ENCODE assay signal across 1 cellular context in the genomic region with DNA sequence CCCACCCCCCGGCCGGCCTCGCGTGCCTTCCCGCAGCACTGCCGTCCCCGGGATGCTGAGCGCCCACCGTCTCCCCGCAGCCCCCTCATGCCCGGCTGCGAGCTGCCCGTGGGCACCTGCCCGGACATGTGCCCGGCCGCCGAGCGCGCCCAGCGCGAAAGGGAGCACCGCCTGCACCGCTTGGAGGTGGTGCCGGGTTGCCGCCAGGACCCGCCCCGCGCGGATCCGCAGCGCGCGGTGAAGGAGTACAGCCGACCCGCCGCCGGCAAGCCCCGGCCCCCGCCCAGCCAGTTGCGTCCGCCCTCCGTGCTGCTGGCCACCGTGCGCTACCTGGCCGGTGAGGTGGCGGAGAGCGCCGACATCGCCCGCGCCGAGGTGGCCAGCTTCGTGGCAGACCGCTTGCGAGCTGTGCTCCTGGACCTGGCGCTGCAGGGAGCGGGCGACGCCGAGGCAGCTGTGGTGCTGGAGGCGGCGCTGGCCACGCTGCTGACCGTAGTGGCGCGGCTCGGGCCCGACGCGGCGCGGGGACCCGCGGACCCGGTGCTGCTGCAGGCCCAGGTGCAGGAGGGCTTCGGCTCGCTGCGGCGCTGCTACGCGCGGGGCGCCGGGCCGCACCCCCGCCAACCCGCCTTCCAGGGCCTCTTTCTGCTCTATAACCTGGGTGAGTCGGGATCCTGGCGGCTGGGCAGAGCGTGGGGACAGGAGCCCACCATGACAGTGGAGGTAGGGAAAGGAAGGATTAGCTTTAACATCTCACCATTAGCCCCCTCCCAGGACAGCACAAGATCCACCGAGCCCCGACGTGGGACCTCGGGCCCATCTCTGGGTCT.
TF ChIP-seq lines count a peak whose summit lies in the region.

A gene (plus strand): TSS at position 5 of the 830 bp plus-strand sequence. CDS start 83 bp downstream, at position 88.

TF ChIP-seq in HEK293, 187 proteins besides CTCF, POLR2A, EP300 and RAD21 (continued from another document and continues in another):
- TF ChIP-seq IKZF3 (tag by site-specific recombination; IDR thresholded peaks at IDR 0.05) (0 out of 2 replicates have a peak, but pooled peaks have one; percentile 23), ZNF670 (tag by site-specific recombination; IDR thresholded peaks at IDR 0.05; ENCODE audit: low read depth) (no peak), ZNF654 (tag by site-specific recombination; IDR thresholded peaks at IDR 0.05; ENCODE audit: low read depth) (no peak), ZNF121 (tag by site-specific recombination; IDR thresholded peaks at IDR 0.05) (no peak), ZNF292 (tag by site-specific recombination; IDR thresholded peaks at IDR 0.05; ENCODE audit: borderline replicate concordance, low read depth) (no peak), ZNF423 (tag by site-specific recombination; IDR thresholded peaks at IDR 0.05) (no peak), ZNF548 (tag by site-specific recombination; IDR thresholded peaks at IDR 0.05) (no peak), ZNF791 (tag by site-specific recombination; IDR thresholded peaks at IDR 0.05) (no peak), ZNF223 (tag by site-specific recombination; IDR thresholded peaks at IDR 0.05) (peak; percentile 92), ZNF10 (tag by site-specific recombination; IDR thresholded peaks at IDR 0.05) (peak; percentile 65; the same call in 1 of the 2 replicates), ZNF621 (tag by site-specific recombination; IDR thresholded peaks at IDR 0.05) (no peak), ZIC2 (tag by site-specific recombination; IDR thresholded peaks at IDR 0.05) (no peak), ZNF132 (tag by site-specific recombination; IDR thresholded peaks at IDR 0.05; ENCODE audit: borderline replicate concordance) (no peak), ZNF768 (tag by site-specific recombination; IDR thresholded peaks at IDR 0.05) (no peak), ZNF274 (IDR thresholded peaks at IDR 0.05; ENCODE audit: low read length) (no peak), ZNF274 (tag by site-specific recombination; IDR thresholded peaks at IDR 0.05; ENCODE audit: borderline replicate concordance) (no peak), ZBTB1 (tag by site-specific recombination; IDR thresholded peaks at IDR 0.05) (no peak), ZBTB8A (tag by site-specific recombination; IDR thresholded peaks at IDR 0.05) (peak; percentile 88), ZNF23 (tag by site-specific recombination; IDR thresholded peaks at IDR 0.05; ENCODE audit: borderline replicate concordance) (no peak), ZNF707 (tag by site-specific recombination; IDR thresholded peaks at IDR 0.05) (no peak), ZNF157 (tag by site-specific recombination; IDR thresholded peaks at IDR 0.05) (no peak), KLF7 (tag by site-specific recombination; IDR thresholded peaks at IDR 0.05; ENCODE audit: borderline replicate concordance) (no peak), EGR2 (tag by site-specific recombination; IDR thresholded peaks at IDR 0.05; ENCODE audit: low read depth) (no peak), ZNF514 (tag by site-specific recombination; IDR thresholded peaks at IDR 0.05) (no peak), ZNF624 (tag by site-specific recombination; IDR thresholded peaks at IDR 0.05) (no peak), ZXDB (tag by site-specific recombination; IDR thresholded peaks at IDR 0.05) (no peak), MZF1 (tag by site-specific recombination; IDR thresholded peaks at IDR 0.05; ENCODE audit: borderline replicate concordance) (no peak), ZNF133 (tag by site-specific recombination; IDR thresholded peaks at IDR 0.05) (no peak), ZNF221 (tag by site-specific recombination; IDR thresholded peaks at IDR 0.05; ENCODE audit: borderline replicate concordance) (no peak)
- TF ChIP-seq, protein P1, sequence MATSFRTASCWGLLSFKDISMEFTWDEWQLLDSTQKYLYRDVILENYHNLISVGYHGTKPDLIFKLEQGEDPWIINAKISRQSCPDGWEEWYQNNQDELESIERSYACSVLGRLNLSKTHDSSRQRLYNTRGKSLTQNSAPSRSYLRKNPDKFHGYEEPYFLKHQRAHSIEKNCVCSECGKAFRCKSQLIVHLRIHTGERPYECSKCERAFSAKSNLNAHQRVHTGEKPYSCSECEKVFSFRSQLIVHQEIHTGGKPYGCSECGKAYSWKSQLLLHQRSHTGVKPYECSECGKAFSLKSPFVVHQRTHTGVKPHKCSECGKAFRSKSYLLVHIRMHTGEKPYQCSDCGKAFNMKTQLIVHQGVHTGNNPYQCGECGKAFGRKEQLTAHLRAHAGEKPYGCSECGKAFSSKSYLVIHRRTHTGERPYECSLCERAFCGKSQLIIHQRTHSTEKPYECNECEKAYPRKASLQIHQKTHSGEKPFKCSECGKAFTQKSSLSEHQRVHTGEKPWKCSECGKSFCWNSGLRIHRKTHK (tag by site-specific recombination; IDR thresholded peaks at IDR 0.05) = no peak
- TF ChIP-seq, protein P2, sequence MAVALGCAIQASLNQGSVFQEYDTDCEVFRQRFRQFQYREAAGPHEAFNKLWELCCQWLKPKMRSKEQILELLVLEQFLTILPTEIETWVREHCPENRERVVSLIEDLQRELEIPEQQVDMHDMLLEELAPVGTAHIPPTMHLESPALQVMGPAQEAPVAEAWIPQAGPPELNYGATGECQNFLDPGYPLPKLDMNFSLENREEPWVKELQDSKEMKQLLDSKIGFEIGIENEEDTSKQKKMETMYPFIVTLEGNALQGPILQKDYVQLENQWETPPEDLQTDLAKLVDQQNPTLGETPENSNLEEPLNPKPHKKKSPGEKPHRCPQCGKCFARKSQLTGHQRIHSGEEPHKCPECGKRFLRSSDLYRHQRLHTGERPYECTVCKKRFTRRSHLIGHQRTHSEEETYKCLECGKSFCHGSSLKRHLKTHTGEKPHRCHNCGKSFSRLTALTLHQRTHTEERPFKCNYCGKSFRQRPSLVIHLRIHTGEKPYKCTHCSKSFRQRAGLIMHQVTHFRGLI (tag by site-specific recombination; IDR thresholded peaks at IDR 0.05) = peak; percentile 79
- TF ChIP-seq, protein P3, sequence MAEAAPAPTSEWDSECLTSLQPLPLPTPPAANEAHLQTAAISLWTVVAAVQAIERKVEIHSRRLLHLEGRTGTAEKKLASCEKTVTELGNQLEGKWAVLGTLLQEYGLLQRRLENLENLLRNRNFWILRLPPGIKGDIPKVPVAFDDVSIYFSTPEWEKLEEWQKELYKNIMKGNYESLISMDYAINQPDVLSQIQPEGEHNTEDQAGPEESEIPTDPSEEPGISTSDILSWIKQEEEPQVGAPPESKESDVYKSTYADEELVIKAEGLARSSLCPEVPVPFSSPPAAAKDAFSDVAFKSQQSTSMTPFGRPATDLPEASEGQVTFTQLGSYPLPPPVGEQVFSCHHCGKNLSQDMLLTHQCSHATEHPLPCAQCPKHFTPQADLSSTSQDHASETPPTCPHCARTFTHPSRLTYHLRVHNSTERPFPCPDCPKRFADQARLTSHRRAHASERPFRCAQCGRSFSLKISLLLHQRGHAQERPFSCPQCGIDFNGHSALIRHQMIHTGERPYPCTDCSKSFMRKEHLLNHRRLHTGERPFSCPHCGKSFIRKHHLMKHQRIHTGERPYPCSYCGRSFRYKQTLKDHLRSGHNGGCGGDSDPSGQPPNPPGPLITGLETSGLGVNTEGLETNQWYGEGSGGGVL (tag by site-specific recombination; IDR thresholded peaks at IDR 0.05) = no peak
- TF ChIP-seq, protein P4, sequence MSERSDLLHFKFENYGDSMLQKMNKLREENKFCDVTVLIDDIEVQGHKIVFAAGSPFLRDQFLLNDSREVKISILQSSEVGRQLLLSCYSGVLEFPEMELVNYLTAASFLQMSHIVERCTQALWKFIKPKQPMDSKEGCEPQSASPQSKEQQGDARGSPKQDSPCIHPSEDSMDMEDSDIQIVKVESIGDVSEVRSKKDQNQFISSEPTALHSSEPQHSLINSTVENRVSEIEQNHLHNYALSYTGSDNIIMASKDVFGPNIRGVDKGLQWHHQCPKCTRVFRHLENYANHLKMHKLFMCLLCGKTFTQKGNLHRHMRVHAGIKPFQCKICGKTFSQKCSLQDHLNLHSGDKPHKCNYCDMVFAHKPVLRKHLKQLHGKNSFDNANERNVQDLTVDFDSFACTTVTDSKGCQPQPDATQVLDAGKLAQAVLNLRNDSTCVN (tag by site-specific recombination; optimal IDR thresholded peaks at IDR 0.05) = peak; percentile 75
- TF ChIP-seq, protein P5, sequence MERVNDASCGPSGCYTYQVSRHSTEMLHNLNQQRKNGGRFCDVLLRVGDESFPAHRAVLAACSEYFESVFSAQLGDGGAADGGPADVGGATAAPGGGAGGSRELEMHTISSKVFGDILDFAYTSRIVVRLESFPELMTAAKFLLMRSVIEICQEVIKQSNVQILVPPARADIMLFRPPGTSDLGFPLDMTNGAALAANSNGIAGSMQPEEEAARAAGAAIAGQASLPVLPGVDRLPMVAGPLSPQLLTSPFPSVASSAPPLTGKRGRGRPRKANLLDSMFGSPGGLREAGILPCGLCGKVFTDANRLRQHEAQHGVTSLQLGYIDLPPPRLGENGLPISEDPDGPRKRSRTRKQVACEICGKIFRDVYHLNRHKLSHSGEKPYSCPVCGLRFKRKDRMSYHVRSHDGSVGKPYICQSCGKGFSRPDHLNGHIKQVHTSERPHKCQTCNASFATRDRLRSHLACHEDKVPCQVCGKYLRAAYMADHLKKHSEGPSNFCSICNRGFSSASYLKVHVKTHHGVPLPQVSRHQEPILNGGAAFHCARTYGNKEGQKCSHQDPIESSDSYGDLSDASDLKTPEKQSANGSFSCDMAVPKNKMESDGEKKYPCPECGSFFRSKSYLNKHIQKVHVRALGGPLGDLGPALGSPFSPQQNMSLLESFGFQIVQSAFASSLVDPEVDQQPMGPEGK (tag by site-specific recombination; IDR thresholded peaks at IDR 0.05) = no peak; the same call in 1 of the 2 replicates
- TF ChIP-seq, protein P6, sequence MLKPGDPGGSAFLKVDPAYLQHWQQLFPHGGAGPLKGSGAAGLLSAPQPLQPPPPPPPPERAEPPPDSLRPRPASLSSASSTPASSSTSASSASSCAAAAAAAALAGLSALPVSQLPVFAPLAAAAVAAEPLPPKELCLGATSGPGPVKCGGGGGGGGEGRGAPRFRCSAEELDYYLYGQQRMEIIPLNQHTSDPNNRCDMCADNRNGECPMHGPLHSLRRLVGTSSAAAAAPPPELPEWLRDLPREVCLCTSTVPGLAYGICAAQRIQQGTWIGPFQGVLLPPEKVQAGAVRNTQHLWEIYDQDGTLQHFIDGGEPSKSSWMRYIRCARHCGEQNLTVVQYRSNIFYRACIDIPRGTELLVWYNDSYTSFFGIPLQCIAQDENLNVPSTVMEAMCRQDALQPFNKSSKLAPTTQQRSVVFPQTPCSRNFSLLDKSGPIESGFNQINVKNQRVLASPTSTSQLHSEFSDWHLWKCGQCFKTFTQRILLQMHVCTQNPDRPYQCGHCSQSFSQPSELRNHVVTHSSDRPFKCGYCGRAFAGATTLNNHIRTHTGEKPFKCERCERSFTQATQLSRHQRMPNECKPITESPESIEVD (tag by site-specific recombination; IDR thresholded peaks at IDR 0.05) = no peak
- TF ChIP-seq, protein P7, sequence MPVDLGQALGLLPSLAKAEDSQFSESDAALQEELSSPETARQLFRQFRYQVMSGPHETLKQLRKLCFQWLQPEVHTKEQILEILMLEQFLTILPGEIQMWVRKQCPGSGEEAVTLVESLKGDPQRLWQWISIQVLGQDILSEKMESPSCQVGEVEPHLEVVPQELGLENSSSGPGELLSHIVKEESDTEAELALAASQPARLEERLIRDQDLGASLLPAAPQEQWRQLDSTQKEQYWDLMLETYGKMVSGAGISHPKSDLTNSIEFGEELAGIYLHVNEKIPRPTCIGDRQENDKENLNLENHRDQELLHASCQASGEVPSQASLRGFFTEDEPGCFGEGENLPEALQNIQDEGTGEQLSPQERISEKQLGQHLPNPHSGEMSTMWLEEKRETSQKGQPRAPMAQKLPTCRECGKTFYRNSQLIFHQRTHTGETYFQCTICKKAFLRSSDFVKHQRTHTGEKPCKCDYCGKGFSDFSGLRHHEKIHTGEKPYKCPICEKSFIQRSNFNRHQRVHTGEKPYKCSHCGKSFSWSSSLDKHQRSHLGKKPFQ (tag by site-specific recombination; IDR thresholded peaks at IDR 0.05) = no peak
- TF ChIP-seq, protein P8, sequence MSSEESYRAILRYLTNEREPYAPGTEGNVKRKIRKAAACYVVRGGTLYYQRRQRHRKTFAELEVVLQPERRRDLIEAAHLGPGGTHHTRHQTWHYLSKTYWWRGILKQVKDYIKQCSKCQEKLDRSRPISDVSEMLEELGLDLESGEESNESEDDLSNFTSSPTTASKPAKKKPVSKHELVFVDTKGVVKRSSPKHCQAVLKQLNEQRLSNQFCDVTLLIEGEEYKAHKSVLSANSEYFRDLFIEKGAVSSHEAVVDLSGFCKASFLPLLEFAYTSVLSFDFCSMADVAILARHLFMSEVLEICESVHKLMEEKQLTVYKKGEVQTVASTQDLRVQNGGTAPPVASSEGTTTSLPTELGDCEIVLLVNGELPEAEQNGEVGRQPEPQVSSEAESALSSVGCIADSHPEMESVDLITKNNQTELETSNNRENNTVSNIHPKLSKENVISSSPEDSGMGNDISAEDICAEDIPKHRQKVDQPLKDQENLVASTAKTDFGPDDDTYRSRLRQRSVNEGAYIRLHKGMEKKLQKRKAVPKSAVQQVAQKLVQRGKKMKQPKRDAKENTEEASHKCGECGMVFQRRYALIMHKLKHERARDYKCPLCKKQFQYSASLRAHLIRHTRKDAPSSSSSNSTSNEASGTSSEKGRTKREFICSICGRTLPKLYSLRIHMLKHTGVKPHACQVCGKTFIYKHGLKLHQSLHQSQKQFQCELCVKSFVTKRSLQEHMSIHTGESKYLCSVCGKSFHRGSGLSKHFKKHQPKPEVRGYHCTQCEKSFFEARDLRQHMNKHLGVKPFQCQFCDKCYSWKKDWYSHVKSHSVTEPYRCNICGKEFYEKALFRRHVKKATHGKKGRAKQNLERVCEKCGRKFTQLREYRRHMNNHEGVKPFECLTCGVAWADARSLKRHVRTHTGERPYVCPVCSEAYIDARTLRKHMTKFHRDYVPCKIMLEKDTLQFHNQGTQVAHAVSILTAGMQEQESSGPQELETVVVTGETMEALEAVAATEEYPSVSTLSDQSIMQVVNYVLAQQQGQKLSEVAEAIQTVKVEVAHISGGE (tag by site-specific recombination; conservative IDR thresholded peaks at IDR 0.05; ENCODE audit: low read depth) = no peak
- TF ChIP-seq, protein P9, sequence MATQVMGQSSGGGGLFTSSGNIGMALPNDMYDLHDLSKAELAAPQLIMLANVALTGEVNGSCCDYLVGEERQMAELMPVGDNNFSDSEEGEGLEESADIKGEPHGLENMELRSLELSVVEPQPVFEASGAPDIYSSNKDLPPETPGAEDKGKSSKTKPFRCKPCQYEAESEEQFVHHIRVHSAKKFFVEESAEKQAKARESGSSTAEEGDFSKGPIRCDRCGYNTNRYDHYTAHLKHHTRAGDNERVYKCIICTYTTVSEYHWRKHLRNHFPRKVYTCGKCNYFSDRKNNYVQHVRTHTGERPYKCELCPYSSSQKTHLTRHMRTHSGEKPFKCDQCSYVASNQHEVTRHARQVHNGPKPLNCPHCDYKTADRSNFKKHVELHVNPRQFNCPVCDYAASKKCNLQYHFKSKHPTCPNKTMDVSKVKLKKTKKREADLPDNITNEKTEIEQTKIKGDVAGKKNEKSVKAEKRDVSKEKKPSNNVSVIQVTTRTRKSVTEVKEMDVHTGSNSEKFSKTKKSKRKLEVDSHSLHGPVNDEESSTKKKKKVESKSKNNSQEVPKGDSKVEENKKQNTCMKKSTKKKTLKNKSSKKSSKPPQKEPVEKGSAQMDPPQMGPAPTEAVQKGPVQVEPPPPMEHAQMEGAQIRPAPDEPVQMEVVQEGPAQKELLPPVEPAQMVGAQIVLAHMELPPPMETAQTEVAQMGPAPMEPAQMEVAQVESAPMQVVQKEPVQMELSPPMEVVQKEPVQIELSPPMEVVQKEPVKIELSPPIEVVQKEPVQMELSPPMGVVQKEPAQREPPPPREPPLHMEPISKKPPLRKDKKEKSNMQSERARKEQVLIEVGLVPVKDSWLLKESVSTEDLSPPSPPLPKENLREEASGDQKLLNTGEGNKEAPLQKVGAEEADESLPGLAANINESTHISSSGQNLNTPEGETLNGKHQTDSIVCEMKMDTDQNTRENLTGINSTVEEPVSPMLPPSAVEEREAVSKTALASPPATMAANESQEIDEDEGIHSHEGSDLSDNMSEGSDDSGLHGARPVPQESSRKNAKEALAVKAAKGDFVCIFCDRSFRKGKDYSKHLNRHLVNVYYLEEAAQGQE (tag by site-specific recombination; IDR thresholded peaks at IDR 0.05) = no peak
